ENCODE assay signal across 35 cellular contexts in genomic region chr5:29469581-29469980, GRCh38.
"Had no signal": no experiment of that assay in that cellular context is flagged by ENCODE, and none has a peak within 500 bp of the region (broad histone marks: within the 10 kb centered on the region; RNA-seq: fewer than 3 reads in every experiment).

No MANE protein-coding gene starts in this region.

- H3K9me3 Mint-ChIP-seq: activated naive CD4-positive, alpha-beta T cell treated with anti-CD3 and anti-CD28 coated beads, Interleukin-2, amount 50 U/mL, for 24 hours; brain had no signal

- H3K36me3 ChIP-seq: ascending aorta, cardiac muscle cell, WERI-Rb-1 had no signal

- H3K27me3 ChIP-seq: ascending aorta, cardiac muscle cell had no signal

- H3K4me3 Mint-ChIP-seq: activated CD4-positive, alpha-beta memory T cell treated with anti-CD3 and anti-CD28 coated beads, Interleukin-2, amount 10 ng/mL, durations not matched to agents 7 days and 5 days; activated CD4-positive, alpha-beta T cell treated with anti-CD3 and anti-CD28 coated beads for 36 hours; activated CD4-positive, alpha-beta T cell treated with anti-CD3 and anti-CD28 coated beads, Interleukin-2, amount 10 ng/mL, durations not matched to agents 7 days and 5 days; activated CD8-positive, alpha-beta memory T cell treated with anti-CD3 and anti-CD28 coated beads, Interleukin-2, amount 10 ng/mL, durations not matched to agents 7 days and 5 days; activated CD8-positive, alpha-beta T cell treated with anti-CD3 and anti-CD28 coated beads, Interleukin-2, amount 10 ng/mL, durations not matched to agents 7 days and 5 days; activated naive CD4-positive, alpha-beta T cell treated with anti-CD3 and anti-CD28 coated beads, Interleukin-2, amount 10 ng/mL, durations not matched to agents 7 days and 5 days; activated naive CD4-positive, alpha-beta T cell treated with anti-CD3 and anti-CD28 coated beads, Interleukin-2, amount 50 U/mL, for 24 hours; activated naive CD8-positive, alpha-beta T cell; activated naive CD8-positive, alpha-beta T cell treated with anti-CD3 and anti-CD28 coated beads, Interleukin-2, amount 10 ng/mL, durations not matched to agents 7 days and 5 days; activated naive CD8-positive, alpha-beta T cell treated with anti-CD3 and anti-CD28 coated beads, Interleukin-2, amount 50 U/mL, for 24 hours; activated T-cell treated with anti-CD3 and anti-CD28 coated beads, Interleukin-2, amount 50 U/mL, for 4 hours; activated T-cell treated with anti-CD3 and anti-CD28 coated beads, Interleukin-2, amount 50 U/mL, for 72 hours; activated T-helper 1 cell treated with anti-CD3 and anti-CD28 coated beads, Interleukin-12 subunit alpha, Interleukin-12 subunit beta, Interleukin-2, Interleukin-4 antibody, amounts not matched to agents 30 ng/mL and 10 ng/mL and 1 ng/mL, durations not matched to agents 14 hours and 24 hours and 36 hours; activated T-helper 17 cell treated with anti-CD3 and anti-CD28 coated beads, Interleukin-2, amount 50 U/mL, for 72 hours; brain; T-helper 1 cell treated with Interleukin-12 subunit alpha and Interleukin-12 subunit beta and Interleukin-4 antibody, amounts not matched to agents 30 μg/mL and 1 μg/mL, for 36 hours; T-helper 2 cell treated with Interferon-gamma antibody and Interleukin-4, amounts not matched to agents 5 μg/mL and 100 μg/mL, for 36 hours; WTC11 had no signal

- H3K27me3 Mint-ChIP-seq: activated CD4-positive, alpha-beta memory T cell treated with anti-CD3 and anti-CD28 coated beads, Interleukin-2, amount 10 ng/mL, durations not matched to agents 7 days and 5 days; activated CD4-positive, alpha-beta T cell treated with anti-CD3 and anti-CD28 coated beads for 36 hours; activated CD4-positive, alpha-beta T cell treated with anti-CD3 and anti-CD28 coated beads, Interleukin-2, amount 10 ng/mL, durations not matched to agents 7 days and 5 days; activated CD8-positive, alpha-beta memory T cell treated with anti-CD3 and anti-CD28 coated beads, Interleukin-2, amount 10 ng/mL, durations not matched to agents 7 days and 5 days; activated naive CD4-positive, alpha-beta T cell treated with anti-CD3 and anti-CD28 coated beads, Interleukin-2, amount 10 ng/mL, durations not matched to agents 7 days and 5 days; activated naive CD4-positive, alpha-beta T cell treated with anti-CD3 and anti-CD28 coated beads, Interleukin-2, amount 50 U/mL, for 24 hours; activated naive CD8-positive, alpha-beta T cell; activated naive CD8-positive, alpha-beta T cell treated with anti-CD3 and anti-CD28 coated beads, Interleukin-2, amount 10 ng/mL, durations not matched to agents 7 days and 5 days; activated naive CD8-positive, alpha-beta T cell treated with anti-CD3 and anti-CD28 coated beads, Interleukin-2, amount 50 U/mL, for 24 hours; activated T-helper 17 cell treated with anti-CD3 and anti-CD28 coated beads, Interleukin-2, amount 50 U/mL, for 72 hours had no signal

- DNase-seq: activated CD4-positive, alpha-beta memory T cell treated with anti-CD3 and anti-CD28 coated beads, Interleukin-2, amount 10 ng/mL, durations not matched to agents 7 days and 5 days; activated CD4-positive, alpha-beta T cell treated with anti-CD3 and anti-CD28 coated beads for 1 hour; activated CD4-positive, alpha-beta T cell treated with anti-CD3 and anti-CD28 coated beads for 36 hours; activated CD4-positive, alpha-beta T cell treated with anti-CD3 and anti-CD28 coated beads for 48 hours; activated CD4-positive, alpha-beta T cell treated with anti-CD3 and anti-CD28 coated beads, Interleukin-2, amount 10 ng/mL, durations not matched to agents 7 days and 5 days; activated CD4-positive, alpha-beta T cell treated with anti-CD3 and anti-CD28 coated beads, Interleukin-2, amount 50 U/mL, for 48 hours; activated CD4-positive, CD25-positive, alpha-beta regulatory T cell; activated CD8-positive, alpha-beta memory T cell treated with anti-CD3 and anti-CD28 coated beads for 24 hours; activated CD8-positive, alpha-beta memory T cell treated with anti-CD3 and anti-CD28 coated beads, Interleukin-2, amount 10 ng/mL, durations not matched to agents 7 days and 5 days; activated CD8-positive, alpha-beta memory T cell treated with anti-CD3 and anti-CD28 coated beads, Interleukin-2, amount 50 U/mL, for 48 hours; activated CD8-positive, alpha-beta T cell treated with anti-CD3 and anti-CD28 coated beads, Interleukin-2, amount 10 ng/mL, durations not matched to agents 7 days and 5 days; activated effector memory CD4-positive, alpha-beta T cell treated with anti-CD3 and anti-CD28 coated beads, Interleukin-2, amount 50 U/mL, for 16 hours; activated naive CD4-positive, alpha-beta T cell treated with anti-CD3 and anti-CD28 coated beads, Interleukin-2, amount 10 ng/mL, durations not matched to agents 7 days and 5 days; activated naive CD4-positive, alpha-beta T cell treated with Interleukin-2 at 50 U/mL for 16 hours; activated naive CD8-positive, alpha-beta T cell treated with anti-CD3 and anti-CD28 coated beads, Interleukin-2, amount 10 ng/mL, durations not matched to agents 7 days and 5 days; activated naive CD8-positive, alpha-beta T cell treated with anti-CD3 and anti-CD28 coated beads, Interleukin-2, amount 50 U/mL, for 24 hours; activated T-cell treated with anti-CD3 and anti-CD28 coated beads, Interleukin-2, amount 50 U/mL, for 4 hours; activated T-cell treated with anti-CD3 and anti-CD28 coated beads, Interleukin-2, amount 50 U/mL, for 72 hours; amygdala; anterior cingulate cortex; caudate nucleus; T-helper 1 cell; T-helper 2 cell; T-helper 9 cell; WERI-Rb-1 had no signal

- H3K27ac Mint-ChIP-seq: activated CD4-positive, alpha-beta memory T cell treated with anti-CD3 and anti-CD28 coated beads, Interleukin-2, amount 10 ng/mL, durations not matched to agents 7 days and 5 days; activated CD4-positive, alpha-beta T cell treated with anti-CD3 and anti-CD28 coated beads for 36 hours; activated CD4-positive, alpha-beta T cell treated with anti-CD3 and anti-CD28 coated beads, Interleukin-2, amount 10 ng/mL, durations not matched to agents 7 days and 5 days; activated CD8-positive, alpha-beta memory T cell treated with anti-CD3 and anti-CD28 coated beads, Interleukin-2, amount 10 ng/mL, durations not matched to agents 7 days and 5 days; activated CD8-positive, alpha-beta T cell treated with anti-CD3 and anti-CD28 coated beads, Interleukin-2, amount 10 ng/mL, durations not matched to agents 7 days and 5 days; activated naive CD4-positive, alpha-beta T cell treated with anti-CD3 and anti-CD28 coated beads, Interleukin-2, amount 10 ng/mL, durations not matched to agents 7 days and 5 days; activated naive CD4-positive, alpha-beta T cell treated with anti-CD3 and anti-CD28 coated beads, Interleukin-2, amount 50 U/mL, for 24 hours; activated naive CD8-positive, alpha-beta T cell; activated naive CD8-positive, alpha-beta T cell treated with anti-CD3 and anti-CD28 coated beads, Interleukin-2, amount 10 ng/mL, durations not matched to agents 7 days and 5 days; activated naive CD8-positive, alpha-beta T cell treated with anti-CD3 and anti-CD28 coated beads, Interleukin-2, amount 50 U/mL, for 24 hours; activated T-cell treated with anti-CD3 and anti-CD28 coated beads, Interleukin-2, amount 50 U/mL, for 72 hours; activated T-helper 1 cell treated with anti-CD3 and anti-CD28 coated beads, Interleukin-12 subunit alpha, Interleukin-12 subunit beta, Interleukin-2, Interleukin-4 antibody, amounts not matched to agents 30 ng/mL and 10 ng/mL and 1 ng/mL, durations not matched to agents 14 hours and 24 hours and 36 hours; activated T-helper 17 cell treated with anti-CD3 and anti-CD28 coated beads, Interleukin-2, amount 50 U/mL, for 72 hours; brain; T-helper 1 cell treated with Interleukin-12 subunit alpha and Interleukin-12 subunit beta and Interleukin-4 antibody, amounts not matched to agents 30 μg/mL and 1 μg/mL, for 36 hours; T-helper 2 cell treated with Interferon-gamma antibody and Interleukin-4, amounts not matched to agents 5 μg/mL and 100 μg/mL, for 36 hours; WTC11 had no signal

- H3K4me3 ChIP-seq: ascending aorta, cardiac muscle cell had no signal

- H3K36me3 Mint-ChIP-seq: activated CD8-positive, alpha-beta memory T cell treated with anti-CD3 and anti-CD28 coated beads, Interleukin-2, amount 10 ng/mL, durations not matched to agents 7 days and 5 days; activated naive CD4-positive, alpha-beta T cell treated with anti-CD3 and anti-CD28 coated beads, Interleukin-2, amount 10 ng/mL, durations not matched to agents 7 days and 5 days; activated naive CD4-positive, alpha-beta T cell treated with anti-CD3 and anti-CD28 coated beads, Interleukin-2, amount 50 U/mL, for 24 hours; activated naive CD8-positive, alpha-beta T cell; activated naive CD8-positive, alpha-beta T cell treated with anti-CD3 and anti-CD28 coated beads, Interleukin-2, amount 10 ng/mL, durations not matched to agents 7 days and 5 days; brain had no signal

- H3K9me3 ChIP-seq: ascending aorta had no signal

- H3K4me1 Mint-ChIP-seq: activated CD4-positive, alpha-beta memory T cell treated with anti-CD3 and anti-CD28 coated beads, Interleukin-2, amount 10 ng/mL, durations not matched to agents 7 days and 5 days; activated CD4-positive, alpha-beta T cell treated with anti-CD3 and anti-CD28 coated beads for 36 hours; activated CD4-positive, alpha-beta T cell treated with anti-CD3 and anti-CD28 coated beads, Interleukin-2, amount 10 ng/mL, durations not matched to agents 7 days and 5 days; activated CD8-positive, alpha-beta memory T cell treated with anti-CD3 and anti-CD28 coated beads, Interleukin-2, amount 10 ng/mL, durations not matched to agents 7 days and 5 days; activated naive CD4-positive, alpha-beta T cell treated with anti-CD3 and anti-CD28 coated beads, Interleukin-2, amount 10 ng/mL, durations not matched to agents 7 days and 5 days; activated naive CD4-positive, alpha-beta T cell treated with anti-CD3 and anti-CD28 coated beads, Interleukin-2, amount 50 U/mL, for 24 hours; activated naive CD8-positive, alpha-beta T cell treated with anti-CD3 and anti-CD28 coated beads, Interleukin-2, amount 10 ng/mL, durations not matched to agents 7 days and 5 days; activated naive CD8-positive, alpha-beta T cell treated with anti-CD3 and anti-CD28 coated beads, Interleukin-2, amount 50 U/mL, for 24 hours; activated T-helper 17 cell treated with anti-CD3 and anti-CD28 coated beads, Interleukin-2, amount 50 U/mL, for 72 hours; brain had no signal

- H3K4me1 ChIP-seq: ascending aorta had no signal

- H3K27ac ChIP-seq: ascending aorta, cardiac muscle cell, WERI-Rb-1 had no signal
